Comparison of ENCODE assay signal across 18 cellular contexts in the genomic region with DNA sequence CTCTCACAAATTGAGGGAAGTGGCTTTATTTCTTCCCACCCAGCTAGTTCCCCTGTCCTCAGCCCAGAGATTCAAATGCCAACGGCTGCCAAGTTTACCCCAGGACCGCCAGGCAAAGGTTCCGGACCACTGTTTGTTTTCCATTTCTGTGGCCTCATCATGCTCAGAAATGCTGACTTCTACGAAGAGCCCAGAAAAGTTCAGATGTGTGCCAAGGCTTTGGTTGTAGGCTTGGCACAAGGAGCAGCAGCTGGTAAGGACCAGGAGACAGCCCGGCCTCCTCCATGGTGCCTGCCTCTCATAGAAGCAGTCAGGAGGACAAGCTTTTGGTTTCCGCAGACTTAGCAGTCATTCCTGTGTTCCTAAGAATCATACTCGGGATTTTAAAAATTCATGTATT.
DNase-seq lines count a peak whose midpoint lies in the region; ATAC-seq and TF ChIP-seq lines count a peak whose summit lies in the region.
"Had no signal": no experiment of that assay in that cellular context is flagged by ENCODE, and none has a peak within 500 bp of the region (broad histone marks: within the 10 kb centered on the region; RNA-seq: fewer than 3 reads in every experiment).

No MANE protein-coding gene starts in this region.

- TF ChIP-seq CTCF in GM23338 (conservative IDR thresholded peaks at IDR 0.05; ENCODE audit: low read depth in 2 of 2) = no peak
- no peak for TF ChIP-seq CTCF in HFFc6 (IDR thresholded peaks at IDR 0.05)
- no peak for TF ChIP-seq CTCF in thyroid gland (IDR thresholded peaks at IDR 0.05)

- no peaks in the 10 kb centered on the region for H4K20me1 ChIP-seq in GM23338 (replicated peaks; ENCODE audit: insufficient read depth)

- no peaks in the 10 kb centered on the region for H3F3A ChIP-seq in GM23338 (replicated peaks; ENCODE audit: low read depth)

- H3K4me1 Mint-ChIP-seq in GM23338 = no peaks in the 10 kb centered on the region; the same call in 2 of the 3 replicates
- peaks cover 12% of the 10 kb centered on the region for H3K4me1 Mint-ChIP-seq in HFFc6 (ENCODE audit: low read depth)
- H3K4me1 Mint-ChIP-seq: CD4-positive, alpha-beta memory T cell had no signal

- H3K9me3 Mint-ChIP-seq in GM23338 = no peaks in the 10 kb centered on the region
- H3K9me3 Mint-ChIP-seq in HFFc6 = no peaks in the 10 kb centered on the region

- peak overlapping the region; percentile 56; the same call in 1 of the 2 replicates for H2AFZ ChIP-seq in GM23338

- no peaks in the 10 kb centered on the region for H3K9me2 ChIP-seq in GM23338 (ENCODE audit: insufficient read depth)

- WGBS in thyroid gland, 2 donors = 89 to 98% methylated on average over 7 of the region's 7 CpGs

- no peaks in the 10 kb centered on the region for H3K9me3 ChIP-seq in thyroid gland
- H3K9me3 ChIP-seq: A549, HAP-1 had no signal

- no peak overlapping the region for H3K4me2 ChIP-seq in GM23338
- H3K4me2 ChIP-seq: A549 had no signal

- H3K4me3 ChIP-seq in GM23338 = no peak overlapping the region
- H3K4me3 ChIP-seq in thyroid gland (replicated peaks in 1 of 3) = no peak overlapping the region
- H3K4me3 ChIP-seq: A549, HAP-1 had no signal

- no peak for TF ChIP-seq POLR2A in thyroid gland (IDR thresholded peaks at IDR 0.05)

- DNase-seq in Ammon's horn (ENCODE audit: low spot score) (peak; percentile 20), GM23338 (ENCODE audit: low spot score) (no peak), cerebellar cortex (ENCODE audit: low spot score) (peak; percentile 54), midbrain (lab: John Stamatoyannopoulos, UW) (peak; percentile 5), HFFc6 (no peak), inferior parietal cortex (ENCODE audit: extremely low spot score) (no peak), thyroid gland (no peak)
- DNase-seq: 8988T; ACHN; AML-193; Calu3; CD4-positive, alpha-beta memory T cell; COR-L47; DMS53; DMS79 treated with DMSO at 0.1 percent for 48 hours; GOT3 had no signal

- H3K27me3 Mint-ChIP-seq in GM23338 (ENCODE audit: insufficient read depth, low read depth, poor library complexity) (peaks cover 3% of the 10 kb centered on the region), HFFc6 (ENCODE audit: insufficient read depth) (no peaks in the 10 kb centered on the region; the same call in none of the 2 replicates)

- ATAC-seq in GM23338 = no peak
- ATAC-seq: A549 had no signal

- H3K4me1 ChIP-seq in GM23338 (ENCODE audit: insufficient read depth) (no peaks in the 10 kb centered on the region), thyroid gland (no peaks in the 10 kb centered on the region)
- H3K4me1 ChIP-seq: A549, HAP-1 had no signal

- H3K4me3 Mint-ChIP-seq in GM23338 = no peak overlapping the region
- H3K4me3 Mint-ChIP-seq in HFFc6 = no peak overlapping the region
- H3K4me3 Mint-ChIP-seq: CD4-positive, alpha-beta memory T cell had no signal

- H3K79me2 ChIP-seq in GM23338 (replicated peaks; ENCODE audit: insufficient read depth) = no peaks in the 10 kb centered on the region

- H3K36me3 Mint-ChIP-seq in GM23338 (ENCODE audit: low read depth) = no peaks in the 10 kb centered on the region
- no peaks in the 10 kb centered on the region for H3K36me3 Mint-ChIP-seq in HFFc6 (ENCODE audit: low read depth)
- H3K36me3 Mint-ChIP-seq: CD4-positive, alpha-beta memory T cell had no signal

- H3K27ac ChIP-seq in GM23338 (ENCODE audit: low read depth) (no peak overlapping the region), thyroid gland (no peak overlapping the region)
- H3K27ac ChIP-seq: A549 had no signal

- H3K36me3 ChIP-seq in GM23338 (ENCODE audit: insufficient read depth) = no peaks in the 10 kb centered on the region
- no peaks in the 10 kb centered on the region for H3K36me3 ChIP-seq in thyroid gland
- H3K36me3 ChIP-seq: HAP-1 had no signal

- intact Hi-C loops in thyroid gland (cut with DNase I) = no loop called here

- H3K27me3 ChIP-seq in GM23338 (ENCODE audit: insufficient read depth) = peaks cover 3% of the 10 kb centered on the region; the same call in 1 of the 2 replicates
- H3K27me3 ChIP-seq in thyroid gland = no peaks in the 10 kb centered on the region

- H3K27ac Mint-ChIP-seq in GM23338 (no peak overlapping the region), HFFc6 (no peak overlapping the region)
- H3K27ac Mint-ChIP-seq: CD4-positive, alpha-beta memory T cell had no signal

TF ChIP-seq in GM23338, 12 proteins besides CTCF, POLR2A, EP300 and RAD21 (continues in another document):
- TF ChIP-seq EZH2phosphoT487 (IDR thresholded peaks at IDR 0.05; ENCODE audit: unreplicated experiment) = no peak
- no peak for TF ChIP-seq POLR2AphosphoS5 (IDR thresholded peaks at IDR 0.05; ENCODE audit: low read depth)
- no peak for TF ChIP-seq EZH2 (IDR thresholded peaks at IDR 0.05; ENCODE audit: low read depth, unreplicated experiment)
- TF ChIP-seq STAT1 (IDR thresholded peaks at IDR 0.05; ENCODE audit: unreplicated experiment) = no peak
- no peak for TF ChIP-seq NANOG (IDR thresholded peaks at IDR 0.05; ENCODE audit: borderline replicate concordance)
- TF ChIP-seq ZNF114 (CRISPR knock-in tag; IDR thresholded peaks at IDR 0.05) = no peak
- no peak for TF ChIP-seq JUNB (IDR thresholded peaks at IDR 0.05; ENCODE audit: unreplicated experiment)
- TF ChIP-seq, protein P1, sequence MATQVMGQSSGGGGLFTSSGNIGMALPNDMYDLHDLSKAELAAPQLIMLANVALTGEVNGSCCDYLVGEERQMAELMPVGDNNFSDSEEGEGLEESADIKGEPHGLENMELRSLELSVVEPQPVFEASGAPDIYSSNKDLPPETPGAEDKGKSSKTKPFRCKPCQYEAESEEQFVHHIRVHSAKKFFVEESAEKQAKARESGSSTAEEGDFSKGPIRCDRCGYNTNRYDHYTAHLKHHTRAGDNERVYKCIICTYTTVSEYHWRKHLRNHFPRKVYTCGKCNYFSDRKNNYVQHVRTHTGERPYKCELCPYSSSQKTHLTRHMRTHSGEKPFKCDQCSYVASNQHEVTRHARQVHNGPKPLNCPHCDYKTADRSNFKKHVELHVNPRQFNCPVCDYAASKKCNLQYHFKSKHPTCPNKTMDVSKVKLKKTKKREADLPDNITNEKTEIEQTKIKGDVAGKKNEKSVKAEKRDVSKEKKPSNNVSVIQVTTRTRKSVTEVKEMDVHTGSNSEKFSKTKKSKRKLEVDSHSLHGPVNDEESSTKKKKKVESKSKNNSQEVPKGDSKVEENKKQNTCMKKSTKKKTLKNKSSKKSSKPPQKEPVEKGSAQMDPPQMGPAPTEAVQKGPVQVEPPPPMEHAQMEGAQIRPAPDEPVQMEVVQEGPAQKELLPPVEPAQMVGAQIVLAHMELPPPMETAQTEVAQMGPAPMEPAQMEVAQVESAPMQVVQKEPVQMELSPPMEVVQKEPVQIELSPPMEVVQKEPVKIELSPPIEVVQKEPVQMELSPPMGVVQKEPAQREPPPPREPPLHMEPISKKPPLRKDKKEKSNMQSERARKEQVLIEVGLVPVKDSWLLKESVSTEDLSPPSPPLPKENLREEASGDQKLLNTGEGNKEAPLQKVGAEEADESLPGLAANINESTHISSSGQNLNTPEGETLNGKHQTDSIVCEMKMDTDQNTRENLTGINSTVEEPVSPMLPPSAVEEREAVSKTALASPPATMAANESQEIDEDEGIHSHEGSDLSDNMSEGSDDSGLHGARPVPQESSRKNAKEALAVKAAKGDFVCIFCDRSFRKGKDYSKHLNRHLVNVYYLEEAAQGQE (IDR thresholded peaks at IDR 0.05; ENCODE audit: unreplicated experiment) = no peak
- TF ChIP-seq CREB1 (CRISPR knock-in tag; IDR thresholded peaks at IDR 0.05; ENCODE audit: low read depth) = no peak
- TF ChIP-seq, protein P2, sequence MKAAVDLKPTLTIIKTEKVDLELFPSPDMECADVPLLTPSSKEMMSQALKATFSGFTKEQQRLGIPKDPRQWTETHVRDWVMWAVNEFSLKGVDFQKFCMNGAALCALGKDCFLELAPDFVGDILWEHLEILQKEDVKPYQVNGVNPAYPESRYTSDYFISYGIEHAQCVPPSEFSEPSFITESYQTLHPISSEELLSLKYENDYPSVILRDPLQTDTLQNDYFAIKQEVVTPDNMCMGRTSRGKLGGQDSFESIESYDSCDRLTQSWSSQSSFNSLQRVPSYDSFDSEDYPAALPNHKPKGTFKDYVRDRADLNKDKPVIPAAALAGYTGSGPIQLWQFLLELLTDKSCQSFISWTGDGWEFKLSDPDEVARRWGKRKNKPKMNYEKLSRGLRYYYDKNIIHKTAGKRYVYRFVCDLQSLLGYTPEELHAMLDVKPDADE (IDR thresholded peaks at IDR 0.05) = no peak
- no peak for TF ChIP-seq ZNF331 (CRISPR knock-in tag; IDR thresholded peaks at IDR 0.05; ENCODE audit: low read depth)

Comparison
In these comparisons a context has a peak if more than half of its experiments do, and no peak if none do; other contexts are left out.
1. DNase-seq: peak in Ammon's horn (single experiment), cerebellar cortex (single experiment) and midbrain (single experiment); none in GM23338 (single experiment), HFFc6 (single experiment), inferior parietal cortex (single experiment) and thyroid gland (0 of 2).